Comparison of ENCODE assay signal across 33 cellular contexts in genomic region chr4:124872659-124873058, GRCh38.
"Had no signal": no experiment of that assay in that cellular context is flagged by ENCODE, and none has a peak within 500 bp of the region (broad histone marks: within the 10 kb centered on the region; RNA-seq: fewer than 3 reads in every experiment).

No MANE protein-coding gene starts in this region.

- H3K4me1 ChIP-seq: adrenal gland, body of pancreas, colonic mucosa had no signal

- H3K36me3 ChIP-seq: adrenal gland, cardiac muscle cell, colonic mucosa, gastrocnemius medialis, heart left ventricle, WERI-Rb-1 had no signal

- DNase-seq: activated B cell treated with CpG ODN at 0.5 μM for 24 hours; activated CD4-positive, alpha-beta T cell treated with anti-CD3 and anti-CD28 coated beads for 48 hours; activated CD4-positive, alpha-beta T cell treated with anti-CD3 and anti-CD28 coated beads, Interleukin-2, amount 50 U/mL, for 1 hour; activated CD4-positive, alpha-beta T cell treated with anti-CD3 and anti-CD28 coated beads, Interleukin-2, amount 50 U/mL, for 48 hours; activated CD8-positive, alpha-beta memory T cell treated with anti-CD3 and anti-CD28 coated beads, Interleukin-2, amount 10 ng/mL, durations not matched to agents 7 days and 5 days; activated CD8-positive, alpha-beta memory T cell treated with anti-CD3 and anti-CD28 coated beads, Interleukin-2, amount 50 U/mL, for 4 hours; activated CD8-positive, alpha-beta T cell treated with anti-CD3 and anti-CD28 coated beads, Interleukin-2, amount 10 ng/mL, durations not matched to agents 7 days and 5 days; activated effector memory CD4-positive, alpha-beta T cell treated with anti-CD3 and anti-CD28 coated beads, Interleukin-2, amount 50 U/mL, for 16 hours; activated naive CD4-positive, alpha-beta T cell treated with anti-CD3 and anti-CD28 coated beads for 36 hours; activated naive CD8-positive, alpha-beta T cell treated with anti-CD3 and anti-CD28 coated beads for 36 hours; activated naive CD8-positive, alpha-beta T cell treated with anti-CD3 and anti-CD28 coated beads, Interleukin-2, amount 50 U/mL, for 24 hours; activated T-cell treated with anti-CD3 and anti-CD28 coated beads, Interleukin-2, amount 50 U/mL, for 1 hour; activated T-cell treated with anti-CD3 and anti-CD28 coated beads, Interleukin-2, amount 50 U/mL, for 48 hours; adrenal gland; amygdala; aorta; body of pancreas; central memory CD4-positive, alpha-beta T cell; cerebellar nuclear complex; colonic mucosa; effector CD8-positive, alpha-beta T cell; foreskin fibroblast; gastrocnemius medialis; glutamatergic neuron; heart left ventricle; T-helper 2 cell; WERI-Rb-1 had no signal

- FAIRE-seq: endometrium, endothelial cell of umbilical vein, TTC549 had no signal

- H3K9me3 ChIP-seq: adrenal gland, body of pancreas, colonic mucosa, gastrocnemius medialis had no signal

- H3K4me3 ChIP-seq: adrenal gland, body of pancreas, cardiac muscle cell, colonic mucosa, gastrocnemius medialis, heart left ventricle had no signal

- ATAC-seq: activated CD4-positive, CD25-positive, alpha-beta regulatory T cell treated with anti-CD3 and anti-CD28 coated beads, Interleukin-2, amount 50 U/mL, for 24 hours; activated CD8-positive, alpha-beta memory T cell treated with anti-CD3 and anti-CD28 coated beads, Interleukin-2, amount 10 ng/mL, durations not matched to agents 7 days and 5 days; activated CD8-positive, alpha-beta T cell treated with anti-CD3 and anti-CD28 coated beads, Interleukin-2, amount 10 ng/mL, durations not matched to agents 7 days and 5 days; activated naive CD8-positive, alpha-beta T cell treated with anti-CD3 and anti-CD28 coated beads, Interleukin-2, amount 50 U/mL, for 24 hours; body of pancreas; esophagus mucosa; gastrocnemius medialis; heart left ventricle had no signal

- H3K27ac ChIP-seq: adrenal gland, body of pancreas, cardiac muscle cell, colonic mucosa, gastrocnemius medialis, heart left ventricle, WERI-Rb-1 had no signal

- H3K27me3 ChIP-seq: adrenal gland, body of pancreas, cardiac muscle cell, colonic mucosa, gastrocnemius medialis, heart left ventricle had no signal
